In the genomic region with DNA sequence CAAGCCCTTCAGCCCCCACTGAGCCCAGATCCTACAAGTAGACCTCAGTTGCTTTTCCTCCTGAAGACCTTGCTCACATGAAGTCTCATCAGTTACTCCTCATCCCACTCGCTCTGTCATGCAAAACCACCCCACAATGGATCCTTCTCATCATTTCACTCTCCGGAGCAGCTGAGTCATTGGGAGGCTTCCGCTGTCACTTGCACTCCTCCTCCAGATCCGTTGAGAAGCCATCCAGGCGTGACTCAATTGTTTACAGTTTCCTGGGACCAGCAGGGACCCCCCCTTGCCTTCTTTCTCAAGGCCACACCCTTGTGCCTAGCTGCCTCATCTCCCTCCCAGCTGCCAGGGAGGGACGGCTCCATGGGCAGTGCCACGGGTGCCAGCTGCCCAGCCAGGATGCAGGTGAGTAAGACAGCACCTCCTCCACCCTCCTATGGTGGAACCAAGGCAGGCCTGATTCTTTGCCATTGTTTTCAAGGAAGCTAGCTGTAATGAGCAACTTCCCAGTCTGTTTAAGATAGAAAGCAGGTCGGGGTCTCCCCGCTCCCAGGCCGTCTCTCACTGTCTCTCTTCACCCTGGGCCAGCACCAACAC, we compare ENCODE assay signal across 9 cellular contexts. TPM values are rescaled to one million over a fixed set of nuclear protein-coding genes. Genes with fewer than 3 reads are reported as not detected.
DNase-seq lines count a peak whose midpoint lies in the region; ATAC-seq and TF ChIP-seq lines count a peak whose summit lies in the region.
"Had no signal": no experiment of that assay in that cellular context is flagged by ENCODE, and none has a peak within 500 bp of the region (broad histone marks: within the 10 kb centered on the region; RNA-seq: fewer than 3 reads in every experiment).

No MANE protein-coding gene starts in this region.

- TF ChIP-seq CTCF in PC-3 (conservative IDR thresholded peaks at IDR 0.05; ENCODE audit: low read depth, low read length) (no peak), neural crest cell (conservative IDR thresholded peaks at IDR 0.05) (no peak)

- no peaks in the 10 kb centered on the region for H3K9me2 ChIP-seq in PC-3 (replicated peaks; ENCODE audit: low read length)

- peak overlapping the region; percentile 74 for H3K4me2 ChIP-seq in PC-3 (ENCODE audit: low read length)

- H3K27me3 Mint-ChIP-seq in neural crest cell (ENCODE audit: low read depth) = no peaks in the 10 kb centered on the region

- no peaks in the 10 kb centered on the region for H4K20me1 ChIP-seq in PC-3 (ENCODE audit: low read length)

- H3K27ac ChIP-seq in PC-3 (ENCODE audit: low read length) = peak overlapping the region; percentile 90
- H3K27ac ChIP-seq: parathyroid adenoma had no signal

- CTCF ChIA-PET in PC-3 (lab: Charles Lee) = no interaction called here

- H3K79me2 ChIP-seq in PC-3 (ENCODE audit: low read length) = peaks cover 14% of the 10 kb centered on the region
- H3K79me2 ChIP-seq: parathyroid adenoma had no signal

- peak overlapping the region; percentile 53 for H3K27ac Mint-ChIP-seq in neural crest cell (ENCODE audit: unreplicated experiment)

- no peaks in the 10 kb centered on the region for H3K9me3 Mint-ChIP-seq in neural crest cell

- H3K27me3 ChIP-seq in PC-3 (ENCODE audit: low read length) = no peaks in the 10 kb centered on the region

- no peaks in the 10 kb centered on the region for H3K36me3 Mint-ChIP-seq in neural crest cell (ENCODE audit: low read depth)

- ATAC-seq in PC-3 = peak; percentile 93
- no peak for ATAC-seq in GM19395 (IDR thresholded peaks at IDR 0.05; ENCODE audit: unreplicated experiment)

- peak overlapping the region; percentile 75 for H2AFZ ChIP-seq in PC-3 (ENCODE audit: low read length)
- H2AFZ ChIP-seq: parathyroid adenoma had no signal

- H3F3A ChIP-seq in PC-3 (ENCODE audit: low read length, unreplicated experiment) = no peaks in the 10 kb centered on the region

- peak overlapping the region; percentile 70 for H3K9ac ChIP-seq in PC-3 (ENCODE audit: low read length)
- H3K9ac ChIP-seq: parathyroid adenoma had no signal

- peaks cover 34% of the 10 kb centered on the region for H3K4me1 Mint-ChIP-seq in neural crest cell

- peak overlapping the region; percentile 51 for H3K4me3 ChIP-seq in PC-3 (ENCODE audit: low read length)

- H3K36me3 ChIP-seq in PC-3 (ENCODE audit: low read depth, low read length) = no peaks in the 10 kb centered on the region

- DNase-seq in SKM-1 treated with dmso at 0.1 percent for 144 hours (lab: John Stamatoyannopoulos, UW; ENCODE audit: unreplicated experiment) (peak; percentile 40), SKM-1 (lab: John Stamatoyannopoulos, UW; ENCODE audit: unreplicated experiment) (no peak), PC-3 (peak; percentile 98), amniotic epithelial cell (ENCODE audit: low read depth) (peak; percentile 90), neural crest cell (ENCODE audit: low read depth, low spot score) (no peak), GDM1 (lab: John Stamatoyannopoulos, UW) (no peak), NCI-H2081 (lab: John Stamatoyannopoulos, UW) (no peak)

- H3K4me1 ChIP-seq in PC-3 (ENCODE audit: insufficient read depth, low read length) = peaks cover 26% of the 10 kb centered on the region
- H3K4me1 ChIP-seq: parathyroid adenoma had no signal

- H3K9me3 ChIP-seq in PC-3 (ENCODE audit: low read length) = no peaks in the 10 kb centered on the region

- POLR2A ChIA-PET in PC-3 (lab: Charles Lee; ENCODE audit: unreplicated experiment) = interaction anchor here (0.8 kb wide), 1 partner anchor 390 kb away, joined by 5 read pairs; no protein-coding TSS in a partner anchor

- BruUV-seq in PC-3 (replicated peaks; lab: Mats Ljungman, UMichigan) = no TSS peak

- H3K4me3 Mint-ChIP-seq in neural crest cell = no peak overlapping the region

- intact Hi-C loops in PC-3 (cut with micrococcal nuclease) = no loop called here

RNA-seq across cellular contexts. Expression of a gene that starts 16.3 kb away (rescaled TPM):
- 0.07 and 0.81 TPM in 2 replicates for total RNA-seq in PC-3 (2014; rRNA removed)
- not detected in 2 replicates for total RNA-seq in neural crest cell

RNA-seq across cellular contexts. Expression of a gene that starts 44.0 kb away (rescaled TPM):
- 111 and 113 TPM in 2 replicates for total RNA-seq in PC-3 (2014; rRNA removed)
- 106 TPM in 2 replicates for total RNA-seq in neural crest cell

Comparison
In these comparisons a context has a peak if more than half of its experiments do, and no peak if none do; other contexts are left out.
1. DNase-seq: peak in SKM-1 treated with dmso at 0.1 percent for 144 hours (single experiment), PC-3 (single experiment) and amniotic epithelial cell (single experiment); none in SKM-1 (single experiment), neural crest cell (single experiment), GDM1 (single experiment) and NCI-H2081 (0 of 2).